Comparison of ENCODE assay signal across 21 cellular contexts in genomic region chr1:79705218-79705617, GRCh38.
"Had no signal": no experiment of that assay in that cellular context is flagged by ENCODE, and none has a peak within 500 bp of the region (broad histone marks: within the 10 kb centered on the region; RNA-seq: fewer than 3 reads in every experiment).

No MANE protein-coding gene starts in this region.

- ATAC-seq: gastrocnemius medialis; left lobe of liver; natural killer cell treated with Interleukin-12 subunit alpha and Interleukin-12 subunit beta and Interleukin-15 and Interleukin-18, amount 100 ng/mL, for 72 hours; psoas muscle; right lobe of liver; stimulated activated naive B cell treated with anti-CD40 and anti-IgM and Interleukin-4, amounts not matched to agents 10 μg/mL and 1 μg/mL and 100 μg/mL, for 72 hours; stimulated activated naive CD8-positive, alpha-beta T cell treated with anti-CD3 and anti-CD28 coated beads, Interleukin-15, amount 100 ng/mL, for 72 hours; upper lobe of right lung had no signal

- H3K36me3 Mint-ChIP-seq: mesothelial cell of epicardium; stimulated activated naive B cell treated with anti-CD40 and anti-IgM and Interleukin-4, amounts not matched to agents 10 μg/mL and 1 μg/mL and 100 μg/mL, for 72 hours had no signal

- H3K4me1 ChIP-seq: esophagus muscularis mucosa, gastrocnemius medialis, psoas muscle, right lobe of liver, testis, tibial nerve, upper lobe of right lung, vagina had no signal

- H3K27ac ChIP-seq: coronary artery, dorsolateral prefrontal cortex, esophagus muscularis mucosa, gastrocnemius medialis, psoas muscle, right lobe of liver, testis, tibial nerve, upper lobe of right lung, vagina had no signal

- H3K27ac Mint-ChIP-seq: mesothelial cell of epicardium; natural killer cell treated with Interleukin-12 subunit alpha and Interleukin-12 subunit beta and Interleukin-15 and Interleukin-18, amount 100 ng/mL, for 72 hours; stimulated activated naive CD8-positive, alpha-beta T cell treated with anti-CD3 and anti-CD28 coated beads, Interleukin-15, amount 100 ng/mL, for 72 hours had no signal

- H3K4me3 ChIP-seq: coronary artery, dorsolateral prefrontal cortex, esophagus muscularis mucosa, gastrocnemius medialis, psoas muscle, right lobe of liver, testis, tibial nerve, upper lobe of right lung, vagina had no signal

- H3K36me3 ChIP-seq: esophagus muscularis mucosa, gastrocnemius medialis, right lobe of liver, tibial nerve, upper lobe of right lung, vagina had no signal

- H3K4me3 Mint-ChIP-seq: mesothelial cell of epicardium; natural killer cell treated with Interleukin-12 subunit alpha and Interleukin-12 subunit beta and Interleukin-15 and Interleukin-18, amount 100 ng/mL, for 72 hours; stimulated activated naive B cell treated with anti-CD40 and anti-IgM and Interleukin-4, amounts not matched to agents 10 μg/mL and 1 μg/mL and 100 μg/mL, for 72 hours; stimulated activated naive CD8-positive, alpha-beta T cell treated with anti-CD3 and anti-CD28 coated beads, Interleukin-15, amount 100 ng/mL, for 72 hours had no signal

- DNase-seq: dorsolateral prefrontal cortex; effector memory CD4-positive, alpha-beta T cell; gastrocnemius medialis; glutamatergic neuron; islet precursor cell; mammary epithelial cell; psoas muscle; retina; right lobe of liver; stimulated activated CD4-positive, alpha-beta T cell treated with anti-CD3 and anti-CD28 coated beads, Interleukin-4, amount 100 ng/mL, for 24 hours; stimulated activated naive B cell treated with anti-CD40 and anti-IgM and Interleukin-4, amounts not matched to agents 10 μg/mL and 1 μg/mL and 100 μg/mL, for 72 hours; stimulated activated naive CD8-positive, alpha-beta T cell treated with anti-CD3 and anti-CD28 coated beads, Interleukin-15, amount 100 ng/mL, for 72 hours; testis; upper lobe of right lung had no signal

- H3K27me3 ChIP-seq: dorsolateral prefrontal cortex, esophagus muscularis mucosa, gastrocnemius medialis, right lobe of liver, testis, tibial nerve, upper lobe of right lung, vagina had no signal

- H3K4me1 Mint-ChIP-seq: stimulated activated naive B cell treated with anti-CD40 and anti-IgM and Interleukin-4, amounts not matched to agents 10 μg/mL and 1 μg/mL and 100 μg/mL, for 72 hours; stimulated activated naive CD8-positive, alpha-beta T cell treated with anti-CD3 and anti-CD28 coated beads, Interleukin-15, amount 100 ng/mL, for 72 hours had no signal

- H3K9me3 ChIP-seq: esophagus muscularis mucosa, gastrocnemius medialis, psoas muscle, right lobe of liver, testis, tibial nerve, upper lobe of right lung, vagina had no signal

- H3K27me3 Mint-ChIP-seq: natural killer cell treated with Interleukin-12 subunit alpha and Interleukin-12 subunit beta and Interleukin-15 and Interleukin-18, amount 100 ng/mL, for 72 hours; stimulated activated naive B cell treated with anti-CD40 and anti-IgM and Interleukin-4, amounts not matched to agents 10 μg/mL and 1 μg/mL and 100 μg/mL, for 72 hours; stimulated activated naive CD8-positive, alpha-beta T cell treated with anti-CD3 and anti-CD28 coated beads, Interleukin-15, amount 100 ng/mL, for 72 hours had no signal
